In genomic region chr1:70440642-70441391, GRCh38 we compare ENCODE assay signal across 1 cellular context.
A peak's percentile ranks its signal among the peaks of the same experiment; 100 is the strongest.
TF ChIP-seq lines count a peak whose summit lies in the region.

No MANE protein-coding gene starts in this region.

TF ChIP-seq in K562, 482 proteins besides CTCF, POLR2A, EP300 and RAD21 (continued from another document):
- TF ChIP-seq AFF4 (CRISPR knock-in tag; IDR thresholded peaks at IDR 0.05): no peak
- TF ChIP-seq CHCHD3 (CRISPR knock-in tag; IDR thresholded peaks at IDR 0.05): no peak
- no peak for TF ChIP-seq NONO (IDR thresholded peaks at IDR 0.05; ENCODE audit: low read depth in 2 of 2, low read length in 1 of 2)
- no peak for TF ChIP-seq SIN3B (IDR thresholded peaks at IDR 0.05; ENCODE audit: low read depth)
- no peak for TF ChIP-seq MYNN (IDR thresholded peaks at IDR 0.05)
- TF ChIP-seq MYNN (CRISPR knock-in tag; IDR thresholded peaks at IDR 0.05): no peak
- TF ChIP-seq XRCC4 (IDR thresholded peaks at IDR 0.05; ENCODE audit: extremely low read depth, insufficient read depth, insufficient read length): no peak
- no peak for TF ChIP-seq TFAM (CRISPR knock-in tag; conservative IDR thresholded peaks at IDR 0.05)
- TF ChIP-seq MED1 (CRISPR knock-in tag; IDR thresholded peaks at IDR 0.05; ENCODE audit: borderline replicate concordance): no peak
- TF ChIP-seq CCNT2 (IDR thresholded peaks at IDR 0.05; ENCODE audit: borderline replicate concordance, extremely low read depth, insufficient read length, low read depth, low read length): no peak
- TF ChIP-seq, protein P1, sequence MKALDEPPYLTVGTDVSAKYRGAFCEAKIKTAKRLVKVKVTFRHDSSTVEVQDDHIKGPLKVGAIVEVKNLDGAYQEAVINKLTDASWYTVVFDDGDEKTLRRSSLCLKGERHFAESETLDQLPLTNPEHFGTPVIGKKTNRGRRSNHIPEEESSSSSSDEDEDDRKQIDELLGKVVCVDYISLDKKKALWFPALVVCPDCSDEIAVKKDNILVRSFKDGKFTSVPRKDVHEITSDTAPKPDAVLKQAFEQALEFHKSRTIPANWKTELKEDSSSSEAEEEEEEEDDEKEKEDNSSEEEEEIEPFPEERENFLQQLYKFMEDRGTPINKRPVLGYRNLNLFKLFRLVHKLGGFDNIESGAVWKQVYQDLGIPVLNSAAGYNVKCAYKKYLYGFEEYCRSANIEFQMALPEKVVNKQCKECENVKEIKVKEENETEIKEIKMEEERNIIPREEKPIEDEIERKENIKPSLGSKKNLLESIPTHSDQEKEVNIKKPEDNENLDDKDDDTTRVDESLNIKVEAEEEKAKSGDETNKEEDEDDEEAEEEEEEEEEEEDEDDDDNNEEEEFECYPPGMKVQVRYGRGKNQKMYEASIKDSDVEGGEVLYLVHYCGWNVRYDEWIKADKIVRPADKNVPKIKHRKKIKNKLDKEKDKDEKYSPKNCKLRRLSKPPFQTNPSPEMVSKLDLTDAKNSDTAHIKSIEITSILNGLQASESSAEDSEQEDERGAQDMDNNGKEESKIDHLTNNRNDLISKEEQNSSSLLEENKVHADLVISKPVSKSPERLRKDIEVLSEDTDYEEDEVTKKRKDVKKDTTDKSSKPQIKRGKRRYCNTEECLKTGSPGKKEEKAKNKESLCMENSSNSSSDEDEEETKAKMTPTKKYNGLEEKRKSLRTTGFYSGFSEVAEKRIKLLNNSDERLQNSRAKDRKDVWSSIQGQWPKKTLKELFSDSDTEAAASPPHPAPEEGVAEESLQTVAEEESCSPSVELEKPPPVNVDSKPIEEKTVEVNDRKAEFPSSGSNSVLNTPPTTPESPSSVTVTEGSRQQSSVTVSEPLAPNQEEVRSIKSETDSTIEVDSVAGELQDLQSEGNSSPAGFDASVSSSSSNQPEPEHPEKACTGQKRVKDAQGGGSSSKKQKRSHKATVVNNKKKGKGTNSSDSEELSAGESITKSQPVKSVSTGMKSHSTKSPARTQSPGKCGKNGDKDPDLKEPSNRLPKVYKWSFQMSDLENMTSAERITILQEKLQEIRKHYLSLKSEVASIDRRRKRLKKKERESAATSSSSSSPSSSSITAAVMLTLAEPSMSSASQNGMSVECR (CRISPR knock-in tag; IDR thresholded peaks at IDR 0.05): no peak
- no peak for TF ChIP-seq VEZF1 (CRISPR knock-in tag; IDR thresholded peaks at IDR 0.05)
- TF ChIP-seq ZNF407 (IDR thresholded peaks at IDR 0.05; ENCODE audit: low read depth): no peak
- TF ChIP-seq WHSC1 (IDR thresholded peaks at IDR 0.05; ENCODE audit: low read length): no peak
- no peak for TF ChIP-seq ELK3 (CRISPR knock-in tag; IDR thresholded peaks at IDR 0.05)
- 0 out of 2 replicates have a peak, but pooled peaks have one; percentile 16 for TF ChIP-seq PTTG1 (tag; IDR thresholded peaks at IDR 0.05; ENCODE audit: low read depth)
TF ChIP-seq in K562: peak in this region for 3.
